In the genomic region with DNA sequence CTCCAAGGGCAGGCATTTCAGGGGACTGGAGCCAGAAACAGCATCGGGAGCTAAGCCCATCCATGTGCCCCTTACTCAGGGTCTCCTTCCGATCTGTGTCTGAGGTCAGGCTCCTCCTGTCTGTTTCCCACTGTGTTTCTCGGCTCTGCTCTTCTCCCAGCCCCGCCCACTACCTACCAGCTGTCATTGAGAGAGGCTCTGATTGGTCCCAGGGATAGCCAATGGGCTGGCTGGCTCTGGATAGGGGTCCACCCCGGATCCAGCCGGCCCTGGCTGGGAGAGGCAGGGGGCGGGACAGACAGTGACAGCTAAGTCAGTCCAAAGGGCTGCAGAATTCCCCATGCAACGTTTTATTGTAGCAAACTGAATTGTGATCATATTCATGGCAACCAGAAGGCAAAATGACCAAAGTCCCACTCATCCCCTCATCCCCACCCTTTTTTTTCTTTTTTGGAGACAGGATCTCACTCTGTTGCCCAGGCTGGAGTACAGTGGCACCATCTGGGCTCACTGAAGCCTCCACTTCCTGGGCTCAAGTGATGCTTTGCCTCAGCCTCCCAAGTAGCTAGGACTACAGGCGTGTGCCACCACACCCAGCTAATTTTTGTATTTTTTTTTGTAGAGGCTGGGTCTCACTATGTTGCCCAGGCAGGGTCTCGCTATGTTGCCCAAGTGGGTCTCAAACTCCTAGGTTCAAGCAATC, we compare ENCODE assay signal across 8 cellular contexts.
DNase-seq lines count a peak whose midpoint lies in the region; ATAC-seq and TF ChIP-seq lines count a peak whose summit lies in the region.

No MANE protein-coding gene starts in this region.

- POLR2A ChIA-PET in naive thymus-derived CD4-positive, alpha-beta T cell (lab: Charles Lee) = no interaction called here

- CTCF ChIA-PET in naive thymus-derived CD4-positive, alpha-beta T cell (lab: Charles Lee) = interaction anchor here (0.7 kb wide), 1 partner anchor 77 kb away, joined by 7 read pairs; no protein-coding TSS in a partner anchor

- H3K9me2 ChIP-seq in neural cell (ENCODE audit: insufficient read depth, low read length) = no peaks in the 10 kb centered on the region

- H4K20me1 ChIP-seq in neural cell (ENCODE audit: insufficient read depth) = no peaks in the 10 kb centered on the region

- intact Hi-C loops in naive thymus-derived CD4-positive, alpha-beta T cell (cut with micrococcal nuclease) = no loop called here

- H3K9me3 ChIP-seq in HAP-1 (no peaks in the 10 kb centered on the region), neural cell (ENCODE audit: low read length) (no peaks in the 10 kb centered on the region)
- no peaks in the 10 kb centered on the region for H3K9me3 ChIP-seq in naive thymus-derived CD4-positive, alpha-beta T cell (ENCODE audit: control insufficient read depth in 2 of 3, low read length in 3 of 3)

- TF ChIP-seq CTCF in epithelial cell of esophagus (IDR thresholded peaks at IDR 0.05; ENCODE audit: insufficient read depth, low read depth, low read length, missing control alignments) (no peak), neural cell (IDR thresholded peaks at IDR 0.05; ENCODE audit: poor library complexity, severe bottlenecking) (no peak)

- TF ChIP-seq EP300 in neural cell (conservative IDR thresholded peaks at IDR 0.05; ENCODE audit: poor library complexity, severe bottlenecking) = no peak

- H3K27me3 ChIP-seq in HAP-1 (ENCODE audit: low read depth) (no peaks in the 10 kb centered on the region), neural cell (ENCODE audit: insufficient read depth, low read depth, low read length) (no peaks in the 10 kb centered on the region)
- H3K27me3 ChIP-seq in naive thymus-derived CD4-positive, alpha-beta T cell (ENCODE audit: control insufficient read depth in 2 of 2, insufficient read depth in 2 of 2, low read length in 2 of 2) = no peaks in the 10 kb centered on the region

- no peaks in the 10 kb centered on the region for H3K27me3 Mint-ChIP-seq in naive thymus-derived CD4-positive, alpha-beta T cell

- no peaks in the 10 kb centered on the region for H3K9me3 Mint-ChIP-seq in naive thymus-derived CD4-positive, alpha-beta T cell

- ATAC-seq in GM19455 (IDR thresholded peaks at IDR 0.05; ENCODE audit: unreplicated experiment) = no peak
- no peak for ATAC-seq in HG02870 (IDR thresholded peaks at IDR 0.05; ENCODE audit: unreplicated experiment)
- ATAC-seq in naive thymus-derived CD4-positive, alpha-beta T cell = no peak

- H3K27ac Mint-ChIP-seq in naive thymus-derived CD4-positive, alpha-beta T cell = no peak overlapping the region

- H3F3A ChIP-seq in neural cell (ENCODE audit: insufficient read depth, low read length, poor library complexity, severe bottlenecking) = no peaks in the 10 kb centered on the region

- no peaks in the 10 kb centered on the region for H3K79me2 ChIP-seq in neural cell (replicated peaks; ENCODE audit: insufficient read depth, low read length)

- no peak overlapping the region for H2AFZ ChIP-seq in neural cell (ENCODE audit: low read depth, low read length)

- no peak overlapping the region for H3K4me2 ChIP-seq in neural cell (ENCODE audit: low read length)

- no peaks in the 10 kb centered on the region for H3K36me3 Mint-ChIP-seq in naive thymus-derived CD4-positive, alpha-beta T cell

- H3K4me3 ChIP-seq in HAP-1 (no peak overlapping the region), epithelial cell of esophagus (ENCODE audit: low read length) (no peak overlapping the region), neural cell (ENCODE audit: low read length) (peak overlapping the region; percentile 35)
- no peak overlapping the region for H3K4me3 ChIP-seq in naive thymus-derived CD4-positive, alpha-beta T cell (ENCODE audit: low read length)

- peak overlapping the region; percentile 44 for H3K27ac ChIP-seq in neural cell (ENCODE audit: low read length)
- H3K27ac ChIP-seq in naive thymus-derived CD4-positive, alpha-beta T cell (ENCODE audit: low read depth, low read length) = no peak overlapping the region

- H3K4me3 Mint-ChIP-seq in naive thymus-derived CD4-positive, alpha-beta T cell = no peak overlapping the region

- DNase-seq in HAP-1 (ENCODE audit: low spot score in 2 of 2) = peak; percentile 84 to 94
- DNase-seq in NCI-H774 (lab: John Stamatoyannopoulos, UW) = peak; percentile 31
- DNase-seq in epithelial cell of esophagus (ENCODE audit: low read depth) = peak; percentile 12
- no peak for DNase-seq in D341Med (ENCODE audit: low spot score)
- DNase-seq in naive thymus-derived CD4-positive, alpha-beta T cell = no peak

- no peak for TF ChIP-seq RAD21 in neural cell (conservative IDR thresholded peaks at IDR 0.05)

- in situ Hi-C loops in HAP-1 (cut with MboI; ENCODE audit: low sequenced_read_pairs) = no loop called here

- no peak overlapping the region for H3K9ac ChIP-seq in neural cell (ENCODE audit: low read length)

- peaks cover 0 to 2% (median 0%) of the 10 kb centered on the region in 7 donors for H3K4me1 Mint-ChIP-seq in naive thymus-derived CD4-positive, alpha-beta T cell

- H3K36me3 ChIP-seq in HAP-1 (replicated peaks) = no peaks in the 10 kb centered on the region
- H3K36me3 ChIP-seq in neural cell (ENCODE audit: insufficient read depth, low read length) = peaks cover 6% of the 10 kb centered on the region
- H3K36me3 ChIP-seq in naive thymus-derived CD4-positive, alpha-beta T cell (ENCODE audit: control insufficient read depth in 2 of 3, insufficient read depth in 3 of 3, low read length in 3 of 3) = no peaks in the 10 kb centered on the region

- peaks cover 3% of the 10 kb centered on the region; the same call in 1 of the 2 replicates for H3K4me1 ChIP-seq in HAP-1
- no peaks in the 10 kb centered on the region for H3K4me1 ChIP-seq in naive thymus-derived CD4-positive, alpha-beta T cell (ENCODE audit: control insufficient read depth in 2 of 2, insufficient read depth in 2 of 2, low read length in 2 of 2)

TF ChIP-seq in neural cell, 6 proteins besides CTCF, POLR2A, EP300 and RAD21:
- no peak for TF ChIP-seq TAF1 (IDR thresholded peaks at IDR 0.05; ENCODE audit: low read depth)
- no peak for TF ChIP-seq MXI1 (conservative IDR thresholded peaks at IDR 0.05; ENCODE audit: poor library complexity, severe bottlenecking)
- TF ChIP-seq SMC3 (conservative IDR thresholded peaks at IDR 0.05; ENCODE audit: poor library complexity) = no peak
- TF ChIP-seq POLR2AphosphoS5 (IDR thresholded peaks at IDR 0.05) = peak; percentile 50
- no peak for TF ChIP-seq EZH2 (IDR thresholded peaks at IDR 0.05; ENCODE audit: borderline replicate concordance, insufficient read depth, low read length, poor library complexity, severe bottlenecking)
- TF ChIP-seq, protein P1, sequence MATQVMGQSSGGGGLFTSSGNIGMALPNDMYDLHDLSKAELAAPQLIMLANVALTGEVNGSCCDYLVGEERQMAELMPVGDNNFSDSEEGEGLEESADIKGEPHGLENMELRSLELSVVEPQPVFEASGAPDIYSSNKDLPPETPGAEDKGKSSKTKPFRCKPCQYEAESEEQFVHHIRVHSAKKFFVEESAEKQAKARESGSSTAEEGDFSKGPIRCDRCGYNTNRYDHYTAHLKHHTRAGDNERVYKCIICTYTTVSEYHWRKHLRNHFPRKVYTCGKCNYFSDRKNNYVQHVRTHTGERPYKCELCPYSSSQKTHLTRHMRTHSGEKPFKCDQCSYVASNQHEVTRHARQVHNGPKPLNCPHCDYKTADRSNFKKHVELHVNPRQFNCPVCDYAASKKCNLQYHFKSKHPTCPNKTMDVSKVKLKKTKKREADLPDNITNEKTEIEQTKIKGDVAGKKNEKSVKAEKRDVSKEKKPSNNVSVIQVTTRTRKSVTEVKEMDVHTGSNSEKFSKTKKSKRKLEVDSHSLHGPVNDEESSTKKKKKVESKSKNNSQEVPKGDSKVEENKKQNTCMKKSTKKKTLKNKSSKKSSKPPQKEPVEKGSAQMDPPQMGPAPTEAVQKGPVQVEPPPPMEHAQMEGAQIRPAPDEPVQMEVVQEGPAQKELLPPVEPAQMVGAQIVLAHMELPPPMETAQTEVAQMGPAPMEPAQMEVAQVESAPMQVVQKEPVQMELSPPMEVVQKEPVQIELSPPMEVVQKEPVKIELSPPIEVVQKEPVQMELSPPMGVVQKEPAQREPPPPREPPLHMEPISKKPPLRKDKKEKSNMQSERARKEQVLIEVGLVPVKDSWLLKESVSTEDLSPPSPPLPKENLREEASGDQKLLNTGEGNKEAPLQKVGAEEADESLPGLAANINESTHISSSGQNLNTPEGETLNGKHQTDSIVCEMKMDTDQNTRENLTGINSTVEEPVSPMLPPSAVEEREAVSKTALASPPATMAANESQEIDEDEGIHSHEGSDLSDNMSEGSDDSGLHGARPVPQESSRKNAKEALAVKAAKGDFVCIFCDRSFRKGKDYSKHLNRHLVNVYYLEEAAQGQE (IDR thresholded peaks at IDR 0.05; ENCODE audit: borderline replicate concordance) = no peak

Comparison
In these comparisons a context has a peak if more than half of its experiments do, and no peak if none do; other contexts are left out.
1. DNase-seq: peak in HAP-1 (2 of 2), NCI-H774 (single experiment) and epithelial cell of esophagus (single experiment); none in D341Med (single experiment) and naive thymus-derived CD4-positive, alpha-beta T cell (0 of 9).